18 cellular contexts compared by ENCODE assay signal in genomic region chr2:20488136-20488705, GRCh38. TPM values are rescaled to one million over a fixed set of nuclear protein-coding genes. Genes with fewer than 3 reads are reported as not detected.
DNase-seq lines count a peak whose midpoint lies in the region; ATAC-seq, FAIRE-seq and TF ChIP-seq lines count a peak whose summit lies in the region.
"Had no signal": no experiment of that assay in that cellular context is flagged by ENCODE, and none has a peak within 500 bp of the region (broad histone marks: within the 10 kb centered on the region; RNA-seq: fewer than 3 reads in every experiment).

No MANE protein-coding gene starts in this region.

- H3K36me3 ChIP-seq in endothelial cell of umbilical vein (ENCODE audit: control insufficient read depth in 2 of 2, extremely low read depth in 1 of 2, insufficient read depth in 2 of 2, low read length in 2 of 2) (no peaks in the 10 kb centered on the region), trophoblast cell (ENCODE audit: control insufficient read depth in 1 of 2, insufficient read depth in 2 of 2, low read length in 2 of 2) (no peaks in the 10 kb centered on the region), vagina (no peaks in the 10 kb centered on the region)
- no peaks in the 10 kb centered on the region for H3K36me3 ChIP-seq in CD4-positive, alpha-beta memory T cell (ENCODE audit: insufficient read depth, low read length)
- H3K36me3 ChIP-seq: esophagus squamous epithelium, Peyer's patch had no signal

- no peaks in the 10 kb centered on the region for H3K4me1 Mint-ChIP-seq in CD4-positive, alpha-beta memory T cell

- BruUV-seq in endothelial cell of umbilical vein (replicated peaks; lab: Mats Ljungman, UMichigan) = no TSS peak

- no peak overlapping the region for H3K4me3 Mint-ChIP-seq in CD4-positive, alpha-beta memory T cell

- no peaks in the 10 kb centered on the region for H3K27me3 Mint-ChIP-seq in CD4-positive, alpha-beta memory T cell

- peak overlapping the region; percentile 100 for H4K91ac ChIP-seq in trophoblast cell (ENCODE audit: low read depth, low read length)

- DNase-seq in cardiac septum (ENCODE audit: low spot score) = peak; percentile 67
- DNase-seq in left cardiac atrium = no peak
- peak; percentile 53 for DNase-seq in endothelial cell of umbilical vein (ENCODE audit: low read depth, low spot score)
- DNase-seq in trophoblast cell = no peak
- no peak for DNase-seq in vagina (ENCODE audit: extremely low spot score in 2 of 2)
- DNase-seq in CD4-positive, alpha-beta memory T cell = no peak
- DNase-seq in HCEC 1CT = no peak
- DNase-seq: 8988T; activated CD4-positive, alpha-beta T cell treated with anti-CD3 and anti-CD28 coated beads, Interleukin-2, amount 50 U/mL, for 1 hour; esophagus squamous epithelium; KG1; NCI-H1092 treated with DMSO at 0.1 percent for 48 hours; nucleus accumbens; stimulated activated CD4-positive, alpha-beta T cell treated with anti-CD3 and anti-CD28 coated beads, Interleukin-2, amount 100 ng/mL, for 48 hours had no signal

- H4K8ac ChIP-seq in trophoblast cell (ENCODE audit: low read depth, low read length) = peak overlapping the region; percentile 96

- ATAC-seq in left cardiac atrium = no peak
- no peak for ATAC-seq in HG03342 (IDR thresholded peaks at IDR 0.05; ENCODE audit: unreplicated experiment)
- ATAC-seq: activated naive CD4-positive, alpha-beta T cell treated with anti-CD3 and anti-CD28 coated beads, Interleukin-2, amount 50 U/mL, for 72 hours had no signal

- H3K9me3 ChIP-seq in endothelial cell of umbilical vein (replicated peaks; ENCODE audit: control insufficient read depth, insufficient read depth, low read length) (no peaks in the 10 kb centered on the region), trophoblast cell (ENCODE audit: insufficient read depth, low read depth, low read length) (no peaks in the 10 kb centered on the region), vagina (no peaks in the 10 kb centered on the region)
- H3K9me3 ChIP-seq in CD4-positive, alpha-beta memory T cell (ENCODE audit: control insufficient read depth in 1 of 2, low read length in 2 of 2) = no peaks in the 10 kb centered on the region
- H3K9me3 ChIP-seq: esophagus squamous epithelium, Peyer's patch had no signal

- H3K9me3 Mint-ChIP-seq in CD4-positive, alpha-beta memory T cell = no peaks in the 10 kb centered on the region
- H3K9me3 Mint-ChIP-seq: activated naive CD4-positive, alpha-beta T cell treated with anti-CD3 and anti-CD28 coated beads, Interleukin-2, amount 50 U/mL, for 72 hours had no signal

- H3K4me2 ChIP-seq in endothelial cell of umbilical vein (ENCODE audit: insufficient read depth, low read length) = no peak overlapping the region
- peak overlapping the region; percentile 9 for H3K4me2 ChIP-seq in trophoblast cell (ENCODE audit: low read length)

- H3K79me1 ChIP-seq in trophoblast cell (ENCODE audit: low read length) = peaks cover 48% of the 10 kb centered on the region

- TF ChIP-seq POLR2A in endothelial cell of umbilical vein (IDR thresholded peaks at IDR 0.05; ENCODE audit: low read depth, low read length) (no peak), vagina (IDR thresholded peaks at IDR 0.05) (no peak)

- no peak overlapping the region for H3K27ac Mint-ChIP-seq in CD4-positive, alpha-beta memory T cell
- H3K27ac Mint-ChIP-seq: activated naive CD4-positive, alpha-beta T cell treated with anti-CD3 and anti-CD28 coated beads, Interleukin-2, amount 50 U/mL, for 72 hours had no signal

- peak overlapping the region; percentile 100 for H2BK12ac ChIP-seq in trophoblast cell (ENCODE audit: low read length)

- no peak overlapping the region for H3K23ac ChIP-seq in trophoblast cell (ENCODE audit: low read length)

- dilution Hi-C loops in endothelial cell of umbilical vein (cut with MboI; ENCODE audit: extremely low pct_ligation_motif_present, low sequenced_read_pairs) = no loop called here

- H4K12ac ChIP-seq in trophoblast cell (ENCODE audit: low read depth, low read length) = peak overlapping the region; percentile 90

- H3K4me3 ChIP-seq in endothelial cell of umbilical vein (replicated peaks in 1 of 3; ENCODE audit: insufficient read depth in 1 of 3, low read depth in 1 of 3, low read length in 3 of 3) = no peak overlapping the region
- no peak overlapping the region for H3K4me3 ChIP-seq in trophoblast cell (ENCODE audit: low read depth, low read length)
- no peak overlapping the region for H3K4me3 ChIP-seq in vagina
- no peak overlapping the region for H3K4me3 ChIP-seq in CD4-positive, alpha-beta memory T cell (ENCODE audit: low read length in 2 of 2)
- H3K4me3 ChIP-seq: esophagus squamous epithelium, Peyer's patch had no signal

- H3K27ac ChIP-seq in endothelial cell of umbilical vein (ENCODE audit: insufficient read depth, low read depth, low read length) = no peak overlapping the region
- peak overlapping the region; percentile 97 for H3K27ac ChIP-seq in trophoblast cell (ENCODE audit: low read depth, low read length)
- peak overlapping the region; percentile 21 for H3K27ac ChIP-seq in vagina
- no peak overlapping the region for H3K27ac ChIP-seq in CD4-positive, alpha-beta memory T cell (ENCODE audit: low read depth, low read length)
- H3K27ac ChIP-seq: esophagus squamous epithelium, Peyer's patch had no signal

- H3K18ac ChIP-seq in trophoblast cell (ENCODE audit: low read length) = peak overlapping the region; percentile 97

- H3K79me2 ChIP-seq in endothelial cell of umbilical vein (ENCODE audit: control insufficient read depth, insufficient read depth, low read length) = no peaks in the 10 kb centered on the region
- peaks cover 4% of the 10 kb centered on the region for H3K79me2 ChIP-seq in trophoblast cell (ENCODE audit: control insufficient read depth, insufficient read depth, low read length, poor library complexity)

- no CpG with 5 or more reads among the region's 9 CpGs for WGBS in trophoblast cell (ENCODE audit: extremely low coverage, insufficient coverage, insufficient read length)

- H3K9me1 ChIP-seq in endothelial cell of umbilical vein (replicated peaks; ENCODE audit: control insufficient read depth, extremely low read depth, insufficient read depth, low read length) = no peaks in the 10 kb centered on the region

- H2AFZ ChIP-seq in endothelial cell of umbilical vein (ENCODE audit: low read depth, low read length) (peak overlapping the region; percentile 67), trophoblast cell (ENCODE audit: insufficient read depth, low read length, poor library complexity) (peak overlapping the region; percentile 68)

- CTCF ChIA-PET in endothelial cell of umbilical vein (lab: Charles Lee) = interaction anchor here (1.0 kb wide), 1 partner anchor 108 kb away, joined by 3 read pairs; no protein-coding TSS in a partner anchor
- CTCF ChIA-PET in CD4-positive, alpha-beta memory T cell (lab: Charles Lee; ENCODE audit: partially characterized antibody) = no interaction called here

- H3K27me3 ChIP-seq in endothelial cell of umbilical vein (ENCODE audit: control insufficient read depth in 2 of 2, insufficient read depth in 2 of 2, low read length in 2 of 2) = no peaks in the 10 kb centered on the region
- H3K27me3 ChIP-seq in trophoblast cell (ENCODE audit: insufficient read depth, low read length) = no peaks in the 10 kb centered on the region
- no peaks in the 10 kb centered on the region for H3K27me3 ChIP-seq in vagina
- H3K27me3 ChIP-seq in CD4-positive, alpha-beta memory T cell (ENCODE audit: insufficient read depth, low read length) = no peaks in the 10 kb centered on the region
- H3K27me3 ChIP-seq: esophagus squamous epithelium, Peyer's patch had no signal

- H3K4ac ChIP-seq in trophoblast cell (ENCODE audit: low read depth, low read length) = peak overlapping the region; percentile 94

- H2AK5ac ChIP-seq in trophoblast cell (ENCODE audit: low read length) = peak overlapping the region; percentile 92

- H2BK5ac ChIP-seq in trophoblast cell (ENCODE audit: low read depth, low read length, poor library complexity) = peak overlapping the region; percentile 96

- H3K14ac ChIP-seq in trophoblast cell (ENCODE audit: low read length) = peak overlapping the region; percentile 99

- intact Hi-C loops in cardiac septum (cut with DNase I) (no loop called here), left cardiac atrium (cut with DNase I) (no loop called here), endothelial cell of umbilical vein (cut with micrococcal nuclease) (no loop called here), vagina (cut with DNase I) (no loop called here)
- intact Hi-C loops in CD4-positive, alpha-beta memory T cell (cut with micrococcal nuclease) = no loop called here

- H3K9ac ChIP-seq in endothelial cell of umbilical vein (replicated peaks; ENCODE audit: extremely low read depth, insufficient read depth, low read length) (no peak overlapping the region), trophoblast cell (ENCODE audit: low read length) (peak overlapping the region; percentile 2)

- peak; percentile 46 for FAIRE-seq in endothelial cell of umbilical vein (lab: Jason Lieb, UNC)
- FAIRE-seq: bronchial epithelial cell had no signal

- peak overlapping the region; percentile 98 for H2BK120ac ChIP-seq in trophoblast cell (ENCODE audit: insufficient read depth, low read length, poor library complexity)

- H3K4me1 ChIP-seq in endothelial cell of umbilical vein (ENCODE audit: control insufficient read depth, extremely low read depth, insufficient read depth, low read length) (peaks cover 8% of the 10 kb centered on the region), trophoblast cell (ENCODE audit: control insufficient read depth in 1 of 2, insufficient read depth in 2 of 2, low read length in 2 of 2) (peaks cover 49% of the 10 kb centered on the region in 2 experiments), vagina (peaks cover 39% of the 10 kb centered on the region)
- no peaks in the 10 kb centered on the region for H3K4me1 ChIP-seq in CD4-positive, alpha-beta memory T cell (ENCODE audit: insufficient read depth, low read length)
- H3K4me1 ChIP-seq: Peyer's patch had no signal

- no peaks in the 10 kb centered on the region for H4K20me1 ChIP-seq in endothelial cell of umbilical vein (replicated peaks; ENCODE audit: control insufficient read depth, extremely low read depth, insufficient read depth, low read length)

- POLR2A ChIA-PET in endothelial cell of umbilical vein (lab: Charles Lee) = interaction anchor here (1.1 kb wide), 1 partner anchor 41 kb away, joined by 3 read pairs; the partner anchor contains the start of gene RHOB
- POLR2A ChIA-PET in CD4-positive, alpha-beta memory T cell (lab: Charles Lee; ENCODE audit: partially characterized antibody) = no interaction called here

- no peaks in the 10 kb centered on the region for H3K36me3 Mint-ChIP-seq in CD4-positive, alpha-beta memory T cell
- H3K36me3 Mint-ChIP-seq: activated naive CD4-positive, alpha-beta T cell treated with anti-CD3 and anti-CD28 coated beads, Interleukin-2, amount 50 U/mL, for 72 hours had no signal

- TF ChIP-seq CTCF in endothelial cell of umbilical vein (IDR thresholded peaks at IDR 0.05; ENCODE audit: extremely low read depth in 1 of 2, insufficient read depth in 1 of 2, low read depth in 1 of 2, low read length in 2 of 2) = no peak
- no peak for TF ChIP-seq CTCF in vagina (IDR thresholded peaks at IDR 0.05)

RNA-seq across cellular contexts. Expression of gene RHOB, which starts 41.3 kb away (rescaled TPM):
- total RNA-seq in cardiac septum (98.4 TPM), left cardiac atrium (100 to 1,000 TPM; 224 to 279 TPM), endothelial cell of umbilical vein (830 and 937 TPM in 2 replicates), vagina (1,771 TPM)
- 1,101 and 1,250 TPM in 2 replicates for polyA plus RNA-seq in endothelial cell of umbilical vein
- 523 and 798 TPM in 2 replicates for polyA plus RNA-seq in endothelial cell of umbilical vein (2011; cell fraction: cytosol; rRNA removed)
- polyA plus RNA-seq in endothelial cell of umbilical vein (2011; cell fraction: nucleus; rRNA removed) = 517 and 555 TPM in 2 replicates
- polyA plus RNA-seq in endothelial cell of umbilical vein (2012) = 507 and 871 TPM in 2 replicates
- 476 and 592 TPM in 2 replicates for polyA minus RNA-seq in endothelial cell of umbilical vein
- 265 TPM for polyA minus RNA-seq in endothelial cell of umbilical vein (2011; cell fraction: cytosol; rRNA and poly(A)+ RNA removed)
- 333 and 638 TPM in 2 replicates for polyA minus RNA-seq in endothelial cell of umbilical vein (2011; cell fraction: nucleus; rRNA and poly(A)+ RNA removed)
- 220 and 222 TPM in 2 replicates for polyA plus RNA-seq in trophoblast cell (2013)
- total RNA-seq in CD4-positive, alpha-beta memory T cell = 1 to 10 TPM; 7.9 to 8.9 TPM
- under 1 TPM; 0.68 to 0.94 TPM for polyA plus RNA-seq in CD4-positive, alpha-beta memory T cell

Comparison
In these comparisons a context has a peak if more than half of its experiments do, and no peak if none do; other contexts are left out.
1. DNase-seq: peak in cardiac septum (single experiment) and endothelial cell of umbilical vein (single experiment); none in left cardiac atrium (single experiment), trophoblast cell (0 of 2), vagina (0 of 2), CD4-positive, alpha-beta memory T cell (0 of 5) and HCEC 1CT (single experiment).
2. H3K27ac ChIP-seq: peak in trophoblast cell (single experiment) and vagina (single experiment); none in endothelial cell of umbilical vein (single experiment) and CD4-positive, alpha-beta memory T cell (single experiment).
3. RNA of gene RHOB, which starts 41.3 kb away (total RNA-seq): 1,771 TPM in vagina (single experiment), 830 to 937 TPM in endothelial cell of umbilical vein, 224 to 279 TPM in left cardiac atrium and 98.4 TPM in cardiac septum (single experiment); 7.9 to 8.9 TPM in CD4-positive, alpha-beta memory T cell; every median in the first group is over 10 times any median in the second.